17 cellular contexts compared by ENCODE assay signal in the genomic region with DNA sequence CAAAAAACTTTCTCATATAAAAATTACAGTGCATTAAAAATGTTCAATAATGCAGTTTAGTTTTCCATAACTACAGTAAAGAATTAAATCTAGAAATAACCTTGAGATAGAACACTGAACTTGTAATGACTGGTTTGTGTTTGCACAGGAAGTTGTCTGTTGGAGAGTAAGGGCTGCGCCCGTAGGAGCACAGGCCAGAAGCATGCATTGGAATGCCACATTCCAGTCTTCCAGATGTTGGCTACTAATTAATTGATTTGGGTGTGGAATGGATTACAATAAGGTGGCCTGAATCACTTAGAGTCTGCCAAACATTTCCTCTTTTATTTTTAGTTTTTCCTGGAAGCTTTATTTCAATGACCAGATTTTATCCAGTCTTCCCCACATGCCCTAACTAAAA.
DNase-seq lines count a peak whose midpoint lies in the region; ATAC-seq, FAIRE-seq and TF ChIP-seq lines count a peak whose summit lies in the region.
"Had no signal": no experiment of that assay in that cellular context is flagged by ENCODE, and none has a peak within 500 bp of the region (broad histone marks: within the 10 kb centered on the region; RNA-seq: fewer than 3 reads in every experiment).

No MANE protein-coding gene starts in this region.

- H3K27ac Mint-ChIP-seq in nephron, result peak overlapping the region in 2 of 3 experiments; percentile 38 to 44
- H3K27ac Mint-ChIP-seq in activated T-helper 1 cell treated with anti-CD3 and anti-CD28 coated beads, Interleukin-12 subunit alpha, Interleukin-12 subunit beta, Interleukin-2, Interleukin-4 antibody, amounts not matched to agents 30 ng/mL and 10 ng/mL and 1 ng/mL, durations not matched to agents 14 hours and 24 hours and 36 hours, result no peak overlapping the region
- no peak overlapping the region for H3K27ac Mint-ChIP-seq in stimulated activated naive CD8-positive, alpha-beta T cell treated with anti-CD3 and anti-CD28 coated beads, Interleukin-15, amount 100 ng/mL, for 72 hours
- H3K27ac Mint-ChIP-seq in stimulated activated effector memory CD8-positive, alpha-beta T cell treated with anti-CD3 and anti-CD28 coated beads, Interleukin-12 subunit alpha, Interleukin-12 subunit beta, amount 100 ng/mL, for 72 hours, result no peak overlapping the region
- H3K27ac Mint-ChIP-seq: B cell had no signal

- H3K4me3 Mint-ChIP-seq in nephron, result no peak overlapping the region
- H3K4me3 Mint-ChIP-seq in activated T-helper 1 cell treated with anti-CD3 and anti-CD28 coated beads, Interleukin-12 subunit alpha, Interleukin-12 subunit beta, Interleukin-2, Interleukin-4 antibody, amounts not matched to agents 30 ng/mL and 10 ng/mL and 1 ng/mL, durations not matched to agents 14 hours and 24 hours and 36 hours, result no peak overlapping the region
- H3K4me3 Mint-ChIP-seq in stimulated activated naive CD8-positive, alpha-beta T cell treated with anti-CD3 and anti-CD28 coated beads, Interleukin-15, amount 100 ng/mL, for 72 hours, result no peak overlapping the region
- H3K4me3 Mint-ChIP-seq in stimulated activated effector memory CD8-positive, alpha-beta T cell treated with anti-CD3 and anti-CD28 coated beads, Interleukin-12 subunit alpha, Interleukin-12 subunit beta, amount 100 ng/mL, for 72 hours, result no peak overlapping the region
- H3K4me3 Mint-ChIP-seq: B cell had no signal

- no peak overlapping the region for H3K4me3 ChIP-seq in bronchial epithelial cell (ENCODE audit: low read depth, low read length)

- no peak for ATAC-seq in HG02981 (IDR thresholded peaks at IDR 0.05; ENCODE audit: unreplicated experiment)
- no peak for ATAC-seq in stimulated activated naive CD8-positive, alpha-beta T cell treated with anti-CD3 and anti-CD28 coated beads, Interleukin-15, amount 100 ng/mL, for 72 hours
- no peak for ATAC-seq in stimulated activated effector memory CD8-positive, alpha-beta T cell treated with anti-CD3 and anti-CD28 coated beads, Interleukin-12 subunit alpha, Interleukin-12 subunit beta, amount 100 ng/mL, for 72 hours
- ATAC-seq: HCT116, Panc1 had no signal

- no peaks in the 10 kb centered on the region for H3K27me3 ChIP-seq in bronchial epithelial cell (ENCODE audit: control insufficient read depth, insufficient read depth, low read length)

- no peaks in the 10 kb centered on the region for H3K27me3 Mint-ChIP-seq in nephron (ENCODE audit: low read depth)
- H3K27me3 Mint-ChIP-seq in activated T-helper 1 cell treated with anti-CD3 and anti-CD28 coated beads, Interleukin-12 subunit alpha, Interleukin-12 subunit beta, Interleukin-2, Interleukin-4 antibody, amounts not matched to agents 30 ng/mL and 10 ng/mL and 1 ng/mL, durations not matched to agents 14 hours and 24 hours and 36 hours (ENCODE audit: insufficient read depth), result no peaks in the 10 kb centered on the region
- H3K27me3 Mint-ChIP-seq in stimulated activated naive CD8-positive, alpha-beta T cell treated with anti-CD3 and anti-CD28 coated beads, Interleukin-15, amount 100 ng/mL, for 72 hours, result no peaks in the 10 kb centered on the region
- H3K27me3 Mint-ChIP-seq: B cell had no signal

- no peaks in the 10 kb centered on the region for H3K9me3 Mint-ChIP-seq in nephron
- H3K9me3 Mint-ChIP-seq in activated T-helper 1 cell treated with anti-CD3 and anti-CD28 coated beads, Interleukin-12 subunit alpha, Interleukin-12 subunit beta, Interleukin-2, Interleukin-4 antibody, amounts not matched to agents 30 ng/mL and 10 ng/mL and 1 ng/mL, durations not matched to agents 14 hours and 24 hours and 36 hours, result no peaks in the 10 kb centered on the region
- H3K9me3 Mint-ChIP-seq in stimulated activated naive CD8-positive, alpha-beta T cell treated with anti-CD3 and anti-CD28 coated beads, Interleukin-15, amount 100 ng/mL, for 72 hours, result no peaks in the 10 kb centered on the region
- no peaks in the 10 kb centered on the region for H3K9me3 Mint-ChIP-seq in stimulated activated effector memory CD8-positive, alpha-beta T cell treated with anti-CD3 and anti-CD28 coated beads, Interleukin-12 subunit alpha, Interleukin-12 subunit beta, amount 100 ng/mL, for 72 hours

- no peak for FAIRE-seq in bronchial epithelial cell (lab: Jason Lieb, UNC)
- FAIRE-seq: G401.6 had no signal

- intact Hi-C loops in activated T-helper 1 cell treated with anti-CD3 and anti-CD28 coated beads, Interleukin-12 subunit alpha, Interleukin-12 subunit beta, Interleukin-2, Interleukin-4 antibody, amounts not matched to agents 30 ng/mL and 10 ng/mL and 1 ng/mL, durations not matched to agents 14 hours and 24 hours and 36 hours (cut with micrococcal nuclease), result no loop called here

- no peak for TF ChIP-seq CTCF in bronchial epithelial cell (IDR thresholded peaks at IDR 0.05; ENCODE audit: insufficient read depth, low read length, severe bottlenecking)
- no peak for TF ChIP-seq CTCF in nephron (IDR thresholded peaks at IDR 0.05; ENCODE audit: unreplicated experiment in 3 of 3)

- H3K4me1 Mint-ChIP-seq in nephron, result no peaks in the 10 kb centered on the region
- H3K4me1 Mint-ChIP-seq in activated T-helper 1 cell treated with anti-CD3 and anti-CD28 coated beads, Interleukin-12 subunit alpha, Interleukin-12 subunit beta, Interleukin-2, Interleukin-4 antibody, amounts not matched to agents 30 ng/mL and 10 ng/mL and 1 ng/mL, durations not matched to agents 14 hours and 24 hours and 36 hours (ENCODE audit: low read depth), result no peaks in the 10 kb centered on the region
- H3K4me1 Mint-ChIP-seq in stimulated activated naive CD8-positive, alpha-beta T cell treated with anti-CD3 and anti-CD28 coated beads, Interleukin-15, amount 100 ng/mL, for 72 hours, result no peaks in the 10 kb centered on the region
- no peaks in the 10 kb centered on the region for H3K4me1 Mint-ChIP-seq in stimulated activated effector memory CD8-positive, alpha-beta T cell treated with anti-CD3 and anti-CD28 coated beads, Interleukin-12 subunit alpha, Interleukin-12 subunit beta, amount 100 ng/mL, for 72 hours
- H3K4me1 Mint-ChIP-seq: B cell had no signal

- H3K36me3 Mint-ChIP-seq in nephron (ENCODE audit: low read depth), result no peaks in the 10 kb centered on the region
- H3K36me3 Mint-ChIP-seq in activated T-helper 1 cell treated with anti-CD3 and anti-CD28 coated beads, Interleukin-12 subunit alpha, Interleukin-12 subunit beta, Interleukin-2, Interleukin-4 antibody, amounts not matched to agents 30 ng/mL and 10 ng/mL and 1 ng/mL, durations not matched to agents 14 hours and 24 hours and 36 hours (ENCODE audit: low read depth), result no peaks in the 10 kb centered on the region
- no peaks in the 10 kb centered on the region for H3K36me3 Mint-ChIP-seq in stimulated activated effector memory CD8-positive, alpha-beta T cell treated with anti-CD3 and anti-CD28 coated beads, Interleukin-12 subunit alpha, Interleukin-12 subunit beta, amount 100 ng/mL, for 72 hours

- DNase-seq in GM03348 (ENCODE audit: low spot score) (peak; percentile 17), bronchial epithelial cell (ENCODE audit: low read depth) (peak; percentile 61), iPS-NIHi11 (ENCODE audit: low spot score) (peak; percentile 11)
- DNase-seq in activated T-helper 1 cell treated with anti-CD3 and anti-CD28 coated beads, Interleukin-12 subunit alpha, Interleukin-12 subunit beta, Interleukin-2, Interleukin-4 antibody, amounts not matched to agents 30 ng/mL and 10 ng/mL and 1 ng/mL, durations not matched to agents 14 hours and 24 hours and 36 hours (ENCODE audit: low spot score), result no peak
- no peak for DNase-seq in stimulated activated naive CD8-positive, alpha-beta T cell treated with anti-CD3 and anti-CD28 coated beads, Interleukin-15, amount 100 ng/mL, for 72 hours
- no peak for DNase-seq in stimulated activated effector memory CD8-positive, alpha-beta T cell treated with anti-CD3 and anti-CD28 coated beads, Interleukin-12 subunit alpha, Interleukin-12 subunit beta, amount 100 ng/mL, for 72 hours (ENCODE audit: low spot score in 2 of 2)
- DNase-seq: ACHN, COR-L47, DMS 273 treated with DMSO at 0.1 percent for 48 hours, NCI-H1105, Right ventricle myocardium superior had no signal

- H3K36me3 ChIP-seq in bronchial epithelial cell (ENCODE audit: control insufficient read depth, insufficient read depth, low read length), result no peaks in the 10 kb centered on the region

Comparison
In these comparisons a context has a peak if more than half of its experiments do, and no peak if none do; other contexts are left out.
1. DNase-seq: peak in GM03348 (single experiment), bronchial epithelial cell (single experiment) and iPS-NIHi11 (single experiment); none in activated T-helper 1 cell treated with anti-CD3 and anti-CD28 coated beads, Interleukin-12 subunit alpha, Interleukin-12 subunit beta, Interleukin-2, Interleukin-4 antibody, amounts not matched to agents 30 ng/mL and 10 ng/mL and 1 ng/mL, durations not matched to agents 14 hours and 24 hours and 36 hours (single experiment), stimulated activated naive CD8-positive, alpha-beta T cell treated with anti-CD3 and anti-CD28 coated beads, Interleukin-15, amount 100 ng/mL, for 72 hours (0 of 2) and stimulated activated effector memory CD8-positive, alpha-beta T cell treated with anti-CD3 and anti-CD28 coated beads, Interleukin-12 subunit alpha, Interleukin-12 subunit beta, amount 100 ng/mL, for 72 hours (0 of 2).
2. H3K27ac Mint-ChIP-seq: peak in nephron (2 of 3); none in activated T-helper 1 cell treated with anti-CD3 and anti-CD28 coated beads, Interleukin-12 subunit alpha, Interleukin-12 subunit beta, Interleukin-2, Interleukin-4 antibody, amounts not matched to agents 30 ng/mL and 10 ng/mL and 1 ng/mL, durations not matched to agents 14 hours and 24 hours and 36 hours (single experiment), stimulated activated naive CD8-positive, alpha-beta T cell treated with anti-CD3 and anti-CD28 coated beads, Interleukin-15, amount 100 ng/mL, for 72 hours (0 of 2) and stimulated activated effector memory CD8-positive, alpha-beta T cell treated with anti-CD3 and anti-CD28 coated beads, Interleukin-12 subunit alpha, Interleukin-12 subunit beta, amount 100 ng/mL, for 72 hours (single experiment).